ENCODE assay signal across 19 cellular contexts in the genomic region with DNA sequence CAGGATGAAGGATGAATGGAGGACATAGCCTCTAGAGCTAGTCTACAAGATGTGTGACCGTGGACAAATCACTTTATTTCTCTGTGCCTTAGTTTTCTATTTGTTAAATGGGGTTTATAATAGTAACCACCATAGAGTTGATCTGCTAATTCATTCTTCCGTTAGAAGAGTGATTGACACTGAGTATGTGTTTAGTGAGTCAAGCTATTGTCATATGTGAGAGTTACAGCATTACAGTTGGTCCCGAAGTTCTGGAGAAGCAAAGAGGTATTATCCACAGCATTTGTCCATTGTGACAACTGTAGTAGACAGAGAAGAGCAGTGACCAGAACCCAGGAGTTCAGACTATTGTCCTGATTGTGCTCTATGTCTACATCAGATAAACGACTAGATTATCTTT.
"Had no signal": no experiment of that assay in that cellular context is flagged by ENCODE, and none has a peak within 500 bp of the region (broad histone marks: within the 10 kb centered on the region; RNA-seq: fewer than 3 reads in every experiment).

No MANE protein-coding gene starts in this region.

- H3K36me3 Mint-ChIP-seq: mesothelial cell of epicardium had no signal

- H3K27me3 ChIP-seq: ascending aorta, foreskin keratinocyte, hepatocyte, thyroid gland, vagina had no signal

- H3K27ac Mint-ChIP-seq: activated CD4-positive, alpha-beta memory T cell treated with anti-CD3 and anti-CD28 coated beads, Interleukin-2, amount 10 ng/mL, durations not matched to agents 7 days and 5 days; activated CD8-positive, alpha-beta memory T cell treated with anti-CD3 and anti-CD28 coated beads, Interleukin-2, amount 10 ng/mL, durations not matched to agents 7 days and 5 days; activated T-helper 2 cell treated with anti-CD3 and anti-CD28 coated beads, Interferon-gamma antibody, Interleukin-2, Interleukin-4, amounts not matched to agents 10 μg/mL and 5 μg/mL and 100 μg/mL, durations not matched to agents 14 hours and 24 hours and 36 hours; mesothelial cell of epicardium; progenitor cell of endocrine pancreas; T-cell had no signal

- DNase-seq: activated CD4-positive, alpha-beta memory T cell treated with anti-CD3 and anti-CD28 coated beads, Interleukin-2, amount 10 ng/mL, durations not matched to agents 7 days and 5 days; activated CD4-positive, alpha-beta T cell treated with anti-CD3 and anti-CD28 coated beads for 48 hours; activated CD4-positive, CD25-positive, alpha-beta regulatory T cell; activated CD8-positive, alpha-beta memory T cell treated with anti-CD3 and anti-CD28 coated beads, Interleukin-2, amount 10 ng/mL, durations not matched to agents 7 days and 5 days; activated naive CD4-positive, alpha-beta T cell treated with Interleukin-2 at 50 U/mL for 16 hours; cerebellar nuclear complex; effector memory CD4-positive, alpha-beta T cell; stimulated activated naive CD4-positive, alpha-beta T cell treated with Interleukin-2 at 50 U/mL for 16 hours; T-cell; T-helper 9 cell; thyroid gland had no signal

- H3K27me3 Mint-ChIP-seq: activated CD4-positive, alpha-beta memory T cell treated with anti-CD3 and anti-CD28 coated beads, Interleukin-2, amount 10 ng/mL, durations not matched to agents 7 days and 5 days; progenitor cell of endocrine pancreas; T-cell had no signal

- H3K4me3 ChIP-seq: ascending aorta, hepatocyte, thyroid gland, vagina had no signal

- H3K9me3 ChIP-seq: ascending aorta, thyroid gland, vagina had no signal

- H3K9me3 Mint-ChIP-seq: activated CD4-positive, alpha-beta memory T cell treated with anti-CD3 and anti-CD28 coated beads, Interleukin-2, amount 10 ng/mL, durations not matched to agents 7 days and 5 days; mesothelial cell of epicardium had no signal

- ATAC-seq: activated CD8-positive, alpha-beta memory T cell treated with anti-CD3 and anti-CD28 coated beads, Interleukin-2, amount 10 ng/mL, durations not matched to agents 7 days and 5 days; foreskin keratinocyte; T-cell had no signal

- H3K4me1 ChIP-seq: ascending aorta, foreskin keratinocyte, thyroid gland had no signal

- H3K36me3 ChIP-seq: ascending aorta, thyroid gland, vagina had no signal

- H3K4me3 Mint-ChIP-seq: activated CD4-positive, alpha-beta memory T cell treated with anti-CD3 and anti-CD28 coated beads, Interleukin-2, amount 10 ng/mL, durations not matched to agents 7 days and 5 days; activated CD8-positive, alpha-beta memory T cell treated with anti-CD3 and anti-CD28 coated beads, Interleukin-2, amount 10 ng/mL, durations not matched to agents 7 days and 5 days; mesothelial cell of epicardium; T-cell had no signal

- H3K27ac ChIP-seq: ascending aorta, epithelial cell of prostate, foreskin keratinocyte, hepatocyte, thyroid gland, vagina had no signal
